ENCODE assay signal across 1 cellular context in genomic region chr11:30329150-30329940, GRCh38.
TF ChIP-seq lines count a peak whose summit lies in the region.

No MANE protein-coding gene starts in this region.

TF ChIP-seq in HepG2, 621 proteins besides CTCF, POLR2A, EP300 and RAD21 (continued from another document):
- no peak for TF ChIP-seq ZNF276 (CRISPR knock-in tag; IDR thresholded peaks at IDR 0.05; ENCODE audit: low read depth)
- no peak for TF ChIP-seq SMYD3 (CRISPR knock-in tag; IDR thresholded peaks at IDR 0.05)
- TF ChIP-seq ONECUT2 (CRISPR knock-in tag; IDR thresholded peaks at IDR 0.05), result 0 out of 2 replicates have a peak, but pooled peaks have one; percentile 28
- TF ChIP-seq ELF1 (CRISPR knock-in tag; IDR thresholded peaks at IDR 0.05), result no peak
